ENCODE assay signal across 9 cellular contexts in the genomic region with DNA sequence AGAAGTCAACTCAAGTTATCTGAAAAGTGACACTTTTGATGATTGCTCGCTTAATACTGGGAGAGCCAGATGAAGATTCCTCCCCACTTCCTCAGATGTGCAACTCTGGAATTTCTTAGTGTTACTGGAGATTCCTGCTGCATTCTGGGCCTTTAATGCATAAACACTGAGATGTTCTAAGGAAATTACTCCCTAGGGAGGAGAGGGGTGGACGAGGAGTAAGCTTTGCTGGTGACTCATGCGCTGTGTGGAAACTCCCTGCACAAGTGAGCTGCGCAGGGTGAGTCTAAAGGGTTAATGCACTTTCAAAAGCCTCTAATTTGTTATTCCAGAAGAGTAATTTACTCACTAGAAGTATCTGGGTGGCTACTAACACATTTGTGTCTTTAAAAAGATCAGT. TPM values are rescaled to one million over a fixed set of nuclear protein-coding genes. Genes with fewer than 3 reads are reported as not detected.
DNase-seq lines count a peak whose midpoint lies in the region; ATAC-seq, FAIRE-seq and TF ChIP-seq lines count a peak whose summit lies in the region.
"Had no signal": no experiment of that assay in that cellular context is flagged by ENCODE, and none has a peak within 500 bp of the region (broad histone marks: within the 10 kb centered on the region; RNA-seq: fewer than 3 reads in every experiment).

No MANE protein-coding gene starts in this region.

- H3K4me1 Mint-ChIP-seq in activated T-cell treated with anti-CD3 and anti-CD28 coated beads, Interleukin-2, amount 50 U/mL, for 24 hours (ENCODE audit: low read depth): peaks cover 2% of the 10 kb centered on the region

- H3K4me1 ChIP-seq in small intestine (ENCODE audit: control insufficient read depth in 2 of 2, insufficient read depth in 1 of 2, low read depth in 1 of 2, low read length in 1 of 2): peaks cover 0 to 4% of the 10 kb centered on the region in 2 donors

- FAIRE-seq in small intestine (lab: Jason Lieb, UNC): no peak

- no peak overlapping the region for H3K27ac ChIP-seq in small intestine (ENCODE audit: low read depth in 1 of 2, low read length in 1 of 2)
- H3K27ac ChIP-seq: neutrophil had no signal

- peak; percentile 97 to 99 for DNase-seq in cardiac fibroblast (ENCODE audit: low read depth in 2 of 2)
- peak; percentile 92 for DNase-seq in myocyte (ENCODE audit: low read depth)
- DNase-seq in NCI-H2081 (lab: John Stamatoyannopoulos, UW): no peak
- no peak for DNase-seq in DMS153 treated with DMSO at 0.1 percent for 48 hours (lab: John Stamatoyannopoulos, UW; ENCODE audit: unreplicated experiment)
- DNase-seq in activated T-cell treated with anti-CD3 and anti-CD28 coated beads, Interleukin-2, amount 50 U/mL, for 24 hours: no peak
- no peak for DNase-seq in small intestine

- peaks cover 63% of the 10 kb centered on the region for H3K27me3 Mint-ChIP-seq in activated T-cell treated with anti-CD3 and anti-CD28 coated beads, Interleukin-2, amount 50 U/mL, for 24 hours

- H3K4me3 ChIP-seq in cardiac fibroblast (replicated peaks in 1 of 2; ENCODE audit: low read depth in 2 of 2, low read length in 2 of 2) (no peak overlapping the region), small intestine (ENCODE audit: low read depth in 1 of 2, low read length in 2 of 2) (no peak overlapping the region)

- H3K36me3 ChIP-seq in small intestine (ENCODE audit: control insufficient read depth in 2 of 2, insufficient read depth in 2 of 2, low read length in 2 of 2): no peaks in the 10 kb centered on the region
- H3K36me3 ChIP-seq: neutrophil had no signal

- no peaks in the 10 kb centered on the region for H3K27me3 ChIP-seq in small intestine (ENCODE audit: control insufficient read depth in 2 of 2, insufficient read depth in 2 of 2, low read length in 2 of 2)
- H3K27me3 ChIP-seq: neutrophil had no signal

- ATAC-seq in GM18519 (IDR thresholded peaks at IDR 0.05; ENCODE audit: low FRiP score, unreplicated experiment) (peak; percentile 59), HG03565 (IDR thresholded peaks at IDR 0.05; ENCODE audit: unreplicated experiment) (peak; percentile 48)

- H3K27ac Mint-ChIP-seq in activated T-cell treated with anti-CD3 and anti-CD28 coated beads, Interleukin-2, amount 50 U/mL, for 24 hours: no peak overlapping the region

- H3K9me3 ChIP-seq in small intestine (ENCODE audit: control insufficient read depth, low read depth): no peaks in the 10 kb centered on the region
- H3K9me3 ChIP-seq: neutrophil had no signal

- 42 to 66% (median 56%) methylated on average over 4 of the region's 4 CpGs for WGBS in small intestine, 3 donors

- no peak overlapping the region for H3K4me3 Mint-ChIP-seq in activated T-cell treated with anti-CD3 and anti-CD28 coated beads, Interleukin-2, amount 50 U/mL, for 24 hours

- H3K9me3 Mint-ChIP-seq in activated T-cell treated with anti-CD3 and anti-CD28 coated beads, Interleukin-2, amount 50 U/mL, for 24 hours: no peaks in the 10 kb centered on the region

- H3K36me3 Mint-ChIP-seq in activated T-cell treated with anti-CD3 and anti-CD28 coated beads, Interleukin-2, amount 50 U/mL, for 24 hours (ENCODE audit: low read depth): no peaks in the 10 kb centered on the region

- TF ChIP-seq CTCF in cardiac fibroblast (IDR thresholded peaks at IDR 0.05; ENCODE audit: low read depth, low read length): no peak

RNA-seq across cellular contexts. Expression of gene EGFR, which starts 46.3 kb away (rescaled TPM):
- total RNA-seq in myocyte: 22.5 and 32.4 TPM in 2 replicates
- 15.6 TPM for polyA plus RNA-seq in myocyte (2012)
- polyA plus RNA-seq in small intestine: 1 to 10 TPM; 2.2 to 9.3 (median 2.7) TPM

Comparison
In these comparisons a context has a peak if more than half of its experiments do, and no peak if none do; other contexts are left out.
1. DNase-seq: peak in cardiac fibroblast (2 of 2) and myocyte (single experiment); none in NCI-H2081 (0 of 2), DMS153 treated with DMSO at 0.1 percent for 48 hours (single experiment), activated T-cell treated with anti-CD3 and anti-CD28 coated beads, Interleukin-2, amount 50 U/mL, for 24 hours (single experiment) and small intestine (single experiment).